ENCODE assay signal across 24 cellular contexts in genomic region chr9:133856798-133857197, GRCh38.
DNase-seq lines count a peak whose midpoint lies in the region; ATAC-seq, FAIRE-seq and TF ChIP-seq lines count a peak whose summit lies in the region.
"Had no signal": no experiment of that assay in that cellular context is flagged by ENCODE, and none has a peak within 500 bp of the region (broad histone marks: within the 10 kb centered on the region; RNA-seq: fewer than 3 reads in every experiment).

No MANE protein-coding gene starts in this region.

- no peak for TF ChIP-seq POLR2A in thyroid gland (IDR thresholded peaks at IDR 0.05)

- ATAC-seq in T-helper 17 cell: no peak
- ATAC-seq in sciatic nerve: no peak
- ATAC-seq in Right ventricle myocardium inferior: no peak
- ATAC-seq: activated T-cell treated with anti-CD3 and anti-CD28 coated beads, Interleukin-2, amount 50 U/mL, for 4 hours; CD8-positive, alpha-beta T cell had no signal

- no peak overlapping the region for H3K4me3 Mint-ChIP-seq in T-helper 17 cell
- H3K4me3 Mint-ChIP-seq: activated T-cell treated with anti-CD3 and anti-CD28 coated beads, Interleukin-2, amount 50 U/mL, for 4 hours; CD8-positive, alpha-beta T cell; neural crest cell; T-helper 2 cell treated with Interferon-gamma antibody and Interleukin-4, amounts not matched to agents 5 μg/mL and 100 μg/mL, for 36 hours had no signal

- H3K27ac Mint-ChIP-seq in T-helper 17 cell: peak overlapping the region; percentile 11
- H3K27ac Mint-ChIP-seq: CD8-positive, alpha-beta T cell; T-helper 2 cell treated with Interferon-gamma antibody and Interleukin-4, amounts not matched to agents 5 μg/mL and 100 μg/mL, for 36 hours had no signal

- H3K9ac ChIP-seq in kidney (ENCODE audit: low read length in 2 of 2): no peak overlapping the region
- H3K9ac ChIP-seq: KMS-11, SK-N-SH had no signal

- H3K4me1 ChIP-seq in kidney (ENCODE audit: control insufficient read depth in 1 of 2, insufficient read depth in 1 of 2, low read depth in 1 of 2, low read length in 2 of 2): peaks cover 19 to 23% of the 10 kb centered on the region in 2 donors
- peaks cover 6% of the 10 kb centered on the region for H3K4me1 ChIP-seq in osteoblast (ENCODE audit: insufficient read depth, low read length)
- H3K4me1 ChIP-seq in thyroid gland: peaks cover 13 to 19% of the 10 kb centered on the region in 2 donors
- H3K4me1 ChIP-seq: uterus had no signal

- no peak for TF ChIP-seq CTCF in kidney (IDR thresholded peaks at IDR 0.05; ENCODE audit: borderline replicate concordance, extremely low read depth, insufficient read depth)
- TF ChIP-seq CTCF in osteoblast (IDR thresholded peaks at IDR 0.05; ENCODE audit: extremely low read depth, low read depth, low read length): no peak
- TF ChIP-seq CTCF in thyroid gland (IDR thresholded peaks at IDR 0.05): no peak

- DNase-seq in T-helper 17 cell (no peak), kidney (no peak), osteoblast (ENCODE audit: insufficient read length, low spot score, missing footprints) (no peak), sciatic nerve (ENCODE audit: low spot score) (no peak), Right ventricle myocardium inferior (ENCODE audit: missing footprints) (no peak), SW480 (ENCODE audit: low spot score) (no peak), thyroid gland (no peak)
- DNase-seq: activated naive CD4-positive, alpha-beta T cell treated with Interleukin-2 at 50 U/mL for 16 hours; activated T-cell treated with anti-CD3 and anti-CD28 coated beads, Interleukin-2, amount 50 U/mL, for 4 hours; amygdala; CD8-positive, alpha-beta T cell; cortex of kidney; GDM1; head of caudate nucleus; NCI-H1436 treated with DMSO at 0.1 percent for 48 hours; NCI-H510A treated with DMSO at 0.1 percent for 48 hours; SK-N-SH; stimulated activated CD4-positive, alpha-beta T cell treated with anti-CD3 and anti-CD28 coated beads, Interleukin-12 subunit alpha, Interleukin-12 subunit beta, amount 100 ng/mL, for 4 hours; stimulated activated CD4-positive, alpha-beta T cell treated with anti-CD3 and anti-CD28 coated beads, Interleukin-4, amount 100 ng/mL, for 4 hours; uterus had no signal

- no peaks in the 10 kb centered on the region for H3K9me3 ChIP-seq in T-helper 17 cell (ENCODE audit: control insufficient read depth, low read length, poor library complexity, severe bottlenecking)
- H3K9me3 ChIP-seq in kidney (ENCODE audit: control insufficient read depth in 1 of 2, low read length in 2 of 2): no peaks in the 10 kb centered on the region
- no peaks in the 10 kb centered on the region for H3K9me3 ChIP-seq in osteoblast (ENCODE audit: low read depth, low read length)
- no peaks in the 10 kb centered on the region for H3K9me3 ChIP-seq in thyroid gland
- H3K9me3 ChIP-seq: mucosa of descending colon, SK-N-SH, uterus had no signal

- no peak overlapping the region for H2AFZ ChIP-seq in osteoblast (ENCODE audit: low read length)

- no peak overlapping the region for H3K4me3 ChIP-seq in kidney (ENCODE audit: low read length in 2 of 2)
- H3K4me3 ChIP-seq in osteoblast (ENCODE audit: insufficient read depth, low read length): no peak overlapping the region
- no peak overlapping the region for H3K4me3 ChIP-seq in thyroid gland (replicated peaks in 1 of 3)
- H3K4me3 ChIP-seq: mucosa of descending colon, uterus had no signal

- peaks cover 0 to 8% of the 10 kb centered on the region in 2 donors for H3K36me3 ChIP-seq in kidney (ENCODE audit: control insufficient read depth in 1 of 2, insufficient read depth in 2 of 2, low read length in 2 of 2)
- peaks cover 10% of the 10 kb centered on the region for H3K36me3 ChIP-seq in osteoblast (ENCODE audit: insufficient read depth, low read length)
- H3K36me3 ChIP-seq in thyroid gland: no peaks in the 10 kb centered on the region
- H3K36me3 ChIP-seq: uterus had no signal

- intact Hi-C loops in kidney (cut with DNase I) (no loop called here), sciatic nerve (cut with DNase I) (no loop called here), Right ventricle myocardium inferior (cut with DNase I) (no loop called here), thyroid gland (cut with DNase I) (no loop called here)

- H3K27ac ChIP-seq in kidney (ENCODE audit: low read depth in 2 of 2, low read length in 2 of 2): peak overlapping the region; percentile 88 to 93
- H3K27ac ChIP-seq in osteoblast (ENCODE audit: low read depth, low read length): peak overlapping the region; percentile 56
- H3K27ac ChIP-seq in thyroid gland: peak overlapping the region in 1 of 3 donors; percentile 87
- H3K27ac ChIP-seq: KMS-11, uterus had no signal

- H3K27me3 Mint-ChIP-seq in T-helper 17 cell: no peaks in the 10 kb centered on the region

- peaks cover 18% of the 10 kb centered on the region for H3K79me2 ChIP-seq in osteoblast (ENCODE audit: insufficient read depth, low read length)

- WGBS in thyroid gland, 2 donors: 90 to 97% methylated on average over 12 of the region's 12 CpGs

- H3K36me3 Mint-ChIP-seq in T-helper 17 cell (ENCODE audit: low read depth): no peaks in the 10 kb centered on the region
- H3K36me3 Mint-ChIP-seq: CD8-positive, alpha-beta T cell had no signal

- H4K20me1 ChIP-seq in osteoblast (ENCODE audit: insufficient read depth, low read length): peaks cover 21% of the 10 kb centered on the region

- H3K27me3 ChIP-seq in osteoblast (ENCODE audit: insufficient read depth, low read length): no peaks in the 10 kb centered on the region
- H3K27me3 ChIP-seq in thyroid gland: no peaks in the 10 kb centered on the region
- H3K27me3 ChIP-seq: uterus had no signal

- no peaks in the 10 kb centered on the region for H3K4me1 Mint-ChIP-seq in T-helper 17 cell

- no peak overlapping the region for H3K4me2 ChIP-seq in osteoblast (ENCODE audit: insufficient read depth, low read length)
- H3K4me2 ChIP-seq: KMS-11, SK-N-SH had no signal

- FAIRE-seq in kidney (lab: Jason Lieb, UNC): no peak
